ENCODE assay signal across 17 cellular contexts in genomic region chr11:65739022-65739421, GRCh38. TPM values are rescaled to one million over a fixed set of nuclear protein-coding genes. Genes with fewer than 3 reads are reported as not detected.
A peak's percentile ranks its signal among the peaks of the same experiment; 100 is the strongest.
DNase-seq lines count a peak whose midpoint lies in the region; ATAC-seq and TF ChIP-seq lines count a peak whose summit lies in the region.
"Had no signal": no experiment of that assay in that cellular context is flagged by ENCODE, and none has a peak within 500 bp of the region (broad histone marks: within the 10 kb centered on the region; RNA-seq: fewer than 3 reads in every experiment).

No MANE protein-coding gene starts in this region.

- intact Hi-C loops in esophagus muscularis mucosa (cut with DNase I) = no loop called here
- intact Hi-C loops in mucosa of descending colon (cut with DNase I, micrococcal nuclease) = no loop called here
- intact Hi-C loops in activated T-helper 1 cell treated with anti-CD3 and anti-CD28 coated beads, Interleukin-12 subunit alpha, Interleukin-12 subunit beta, Interleukin-2, Interleukin-4 antibody, amounts not matched to agents 30 ng/mL and 10 ng/mL and 1 ng/mL, durations not matched to agents 14 hours and 24 hours and 36 hours (cut with micrococcal nuclease) = no loop called here

- WGBS in esophagus muscularis mucosa = 84% methylated on average over 2 of the region's 2 CpGs

- peaks cover 25% of the 10 kb centered on the region for H3K27me3 Mint-ChIP-seq in activated T-helper 1 cell treated with anti-CD3 and anti-CD28 coated beads, Interleukin-12 subunit alpha, Interleukin-12 subunit beta, Interleukin-2, Interleukin-4 antibody, amounts not matched to agents 30 ng/mL and 10 ng/mL and 1 ng/mL, durations not matched to agents 14 hours and 24 hours and 36 hours (ENCODE audit: insufficient read depth)
- H3K27me3 Mint-ChIP-seq in glutamatergic neuron (ENCODE audit: unreplicated experiment) = no peaks in the 10 kb centered on the region

- H3K9me3 Mint-ChIP-seq in activated T-helper 1 cell treated with anti-CD3 and anti-CD28 coated beads, Interleukin-12 subunit alpha, Interleukin-12 subunit beta, Interleukin-2, Interleukin-4 antibody, amounts not matched to agents 30 ng/mL and 10 ng/mL and 1 ng/mL, durations not matched to agents 14 hours and 24 hours and 36 hours = peaks cover 25% of the 10 kb centered on the region
- peaks cover 6% of the 10 kb centered on the region for H3K9me3 Mint-ChIP-seq in glutamatergic neuron (ENCODE audit: unreplicated experiment)
- H3K9me3 Mint-ChIP-seq: CD4-positive, alpha-beta T cell; CD8-positive, alpha-beta T cell had no signal

- H3K36me3 ChIP-seq in esophagus muscularis mucosa = no peaks in the 10 kb centered on the region
- no peaks in the 10 kb centered on the region for H3K36me3 ChIP-seq in mucosa of descending colon (ENCODE audit: low read depth)
- H3K36me3 ChIP-seq in SJCRH30 = no peaks in the 10 kb centered on the region
- H3K36me3 ChIP-seq: BLaER1 treated with 17β-estradiol and CSF1 and Interleukin-3, amounts not matched to agents 10 nM and 100 nM had no signal

- DNase-seq in esophagus muscularis mucosa (ENCODE audit: extremely low spot score) (peak; percentile 26), mucosa of descending colon (no peak), SJCRH30 (no peak), glutamatergic neuron (no peak)
- no peak for DNase-seq in activated T-helper 1 cell treated with anti-CD3 and anti-CD28 coated beads, Interleukin-12 subunit alpha, Interleukin-12 subunit beta, Interleukin-2, Interleukin-4 antibody, amounts not matched to agents 30 ng/mL and 10 ng/mL and 1 ng/mL, durations not matched to agents 14 hours and 24 hours and 36 hours (ENCODE audit: low spot score)
- DNase-seq: 8988T; ACHN; Caco-2; Calu3; CD4-positive, alpha-beta T cell; CD8-positive, alpha-beta T cell; DMS79 treated with DMSO at 0.1 percent for 48 hours; GF-D8 had no signal

- H3K4me3 ChIP-seq in esophagus muscularis mucosa (no peak overlapping the region), mucosa of descending colon (no peak overlapping the region), SJCRH30 (no peak overlapping the region)
- H3K4me3 ChIP-seq: BLaER1 treated with 17β-estradiol and CSF1 and Interleukin-3, amounts not matched to agents 10 nM and 100 nM had no signal

- no peaks in the 10 kb centered on the region for H3K36me3 Mint-ChIP-seq in activated T-helper 1 cell treated with anti-CD3 and anti-CD28 coated beads, Interleukin-12 subunit alpha, Interleukin-12 subunit beta, Interleukin-2, Interleukin-4 antibody, amounts not matched to agents 30 ng/mL and 10 ng/mL and 1 ng/mL, durations not matched to agents 14 hours and 24 hours and 36 hours (ENCODE audit: low read depth)
- peaks cover 9% of the 10 kb centered on the region for H3K36me3 Mint-ChIP-seq in glutamatergic neuron (ENCODE audit: unreplicated experiment)
- H3K36me3 Mint-ChIP-seq: CD8-positive, alpha-beta T cell had no signal

- no peak for TF ChIP-seq POLR2A in esophagus muscularis mucosa (IDR thresholded peaks at IDR 0.05; ENCODE audit: low read depth)

- H3K9me3 ChIP-seq in esophagus muscularis mucosa = no peaks in the 10 kb centered on the region
- no peaks in the 10 kb centered on the region for H3K9me3 ChIP-seq in mucosa of descending colon
- H3K9me3 ChIP-seq in SJCRH30 (replicated peaks) = peaks cover 21% of the 10 kb centered on the region

- no peaks in the 10 kb centered on the region for H3K4me1 Mint-ChIP-seq in activated T-helper 1 cell treated with anti-CD3 and anti-CD28 coated beads, Interleukin-12 subunit alpha, Interleukin-12 subunit beta, Interleukin-2, Interleukin-4 antibody, amounts not matched to agents 30 ng/mL and 10 ng/mL and 1 ng/mL, durations not matched to agents 14 hours and 24 hours and 36 hours (ENCODE audit: low read depth)
- no peaks in the 10 kb centered on the region for H3K4me1 Mint-ChIP-seq in glutamatergic neuron (ENCODE audit: low read depth, unreplicated experiment)
- H3K4me1 Mint-ChIP-seq: B cell had no signal

- H3K27me3 ChIP-seq in esophagus muscularis mucosa (peaks cover 0 to 14% (median 0%) of the 10 kb centered on the region in 4 donors), SJCRH30 (peaks cover 4% of the 10 kb centered on the region; the same call in 1 of the 2 replicates)
- H3K27me3 ChIP-seq: BLaER1 treated with 17β-estradiol and CSF1 and Interleukin-3, amounts not matched to agents 10 nM and 100 nM had no signal

- H3K27ac Mint-ChIP-seq in activated T-helper 1 cell treated with anti-CD3 and anti-CD28 coated beads, Interleukin-12 subunit alpha, Interleukin-12 subunit beta, Interleukin-2, Interleukin-4 antibody, amounts not matched to agents 30 ng/mL and 10 ng/mL and 1 ng/mL, durations not matched to agents 14 hours and 24 hours and 36 hours = no peak overlapping the region
- H3K27ac Mint-ChIP-seq in glutamatergic neuron (ENCODE audit: unreplicated experiment) = no peak overlapping the region
- H3K27ac Mint-ChIP-seq: B cell; CD4-positive, alpha-beta T cell; CD8-positive, alpha-beta T cell had no signal

- no peak overlapping the region for H3K4me3 Mint-ChIP-seq in activated T-helper 1 cell treated with anti-CD3 and anti-CD28 coated beads, Interleukin-12 subunit alpha, Interleukin-12 subunit beta, Interleukin-2, Interleukin-4 antibody, amounts not matched to agents 30 ng/mL and 10 ng/mL and 1 ng/mL, durations not matched to agents 14 hours and 24 hours and 36 hours
- H3K4me3 Mint-ChIP-seq in glutamatergic neuron (ENCODE audit: unreplicated experiment) = no peak overlapping the region
- H3K4me3 Mint-ChIP-seq: B cell; CD4-positive, alpha-beta T cell; CD8-positive, alpha-beta T cell had no signal

- ATAC-seq in mucosa of descending colon = peak; percentile 82
- ATAC-seq: CD8-positive, alpha-beta T cell had no signal

- H3K27ac ChIP-seq in esophagus muscularis mucosa (replicated peaks in 1 of 4) = no peak overlapping the region
- H3K27ac ChIP-seq in SJCRH30 = no peak overlapping the region
- H3K27ac ChIP-seq: BLaER1 treated with 17β-estradiol and CSF1 and Interleukin-3, amounts not matched to agents 10 nM and 100 nM; C4-2B had no signal

- TF ChIP-seq CTCF in esophagus muscularis mucosa (IDR thresholded peaks at IDR 0.05) (no peak), mucosa of descending colon (IDR thresholded peaks at IDR 0.05) (no peak), glutamatergic neuron (IDR thresholded peaks at IDR 0.05; ENCODE audit: partially characterized antibody, unreplicated experiment) (no peak)

- no peaks in the 10 kb centered on the region for H3K4me1 ChIP-seq in esophagus muscularis mucosa
- peaks cover 5% of the 10 kb centered on the region for H3K4me1 ChIP-seq in mucosa of descending colon (ENCODE audit: low read depth)
- H3K4me1 ChIP-seq in SJCRH30 = no peaks in the 10 kb centered on the region
- H3K4me1 ChIP-seq: BLaER1 treated with 17β-estradiol and CSF1 and Interleukin-3, amounts not matched to agents 10 nM and 100 nM; Caco-2 had no signal

- no peak for TF ChIP-seq EP300 in esophagus muscularis mucosa (IDR thresholded peaks at IDR 0.05)

RNA-seq across cellular contexts. Expression of gene RNASEH2C, which starts 18.4 kb away (rescaled TPM):
- total RNA-seq in esophagus muscularis mucosa = 100 to 1,000 TPM in 1 of 4 donors, 10 to 100 TPM in 3; 72.1 to 137 (median 80.9) TPM
- total RNA-seq in mucosa of descending colon = 10 to 100 TPM; 25.9 to 61.9 (median 28.8) TPM
- total RNA-seq in SJCRH30 (2014; rRNA removed; shearing (Covaris generic)) = 49.3 and 50.9 TPM in 2 replicates
- total RNA-seq in activated T-helper 1 cell treated with anti-CD3 and anti-CD28 coated beads, Interleukin-12 subunit alpha, Interleukin-12 subunit beta, Interleukin-2, Interleukin-4 antibody, amounts not matched to agents 30 ng/mL and 10 ng/mL and 1 ng/mL, durations not matched to agents 14 hours and 24 hours and 36 hours = 87.6 and 89.0 TPM in 2 replicates
- total RNA-seq in glutamatergic neuron (ENCODE audit: unreplicated experiment) = 42.9 TPM

RNA-seq across cellular contexts. Expression of gene KAT5, which starts 27.0 kb away (rescaled TPM):
- 10 to 100 TPM; 66.4 to 77.1 (median 68.3) TPM for total RNA-seq in esophagus muscularis mucosa
- total RNA-seq in mucosa of descending colon = 10 to 100 TPM; 70.9 to 92.0 (median 90.5) TPM
- total RNA-seq in SJCRH30 (2014; rRNA removed; shearing (Covaris generic)) = 30.7 and 34.0 TPM in 2 replicates
- 68.1 and 75.0 TPM in 2 replicates for total RNA-seq in activated T-helper 1 cell treated with anti-CD3 and anti-CD28 coated beads, Interleukin-12 subunit alpha, Interleukin-12 subunit beta, Interleukin-2, Interleukin-4 antibody, amounts not matched to agents 30 ng/mL and 10 ng/mL and 1 ng/mL, durations not matched to agents 14 hours and 24 hours and 36 hours
- 71.3 TPM for total RNA-seq in glutamatergic neuron (ENCODE audit: unreplicated experiment)

RNA-seq across cellular contexts. Expression of gene AP5B1, which starts 41.8 kb away (rescaled TPM):
- 10 to 100 TPM; 15.0 to 28.0 (median 24.2) TPM for total RNA-seq in esophagus muscularis mucosa
- total RNA-seq in mucosa of descending colon = 10 to 100 TPM; 21.2 to 21.8 (median 21.3) TPM
- total RNA-seq in SJCRH30 (2014; rRNA removed; shearing (Covaris generic)) = 1.8 and 2.0 TPM in 2 replicates
- 17.4 and 19.2 TPM in 2 replicates for total RNA-seq in activated T-helper 1 cell treated with anti-CD3 and anti-CD28 coated beads, Interleukin-12 subunit alpha, Interleukin-12 subunit beta, Interleukin-2, Interleukin-4 antibody, amounts not matched to agents 30 ng/mL and 10 ng/mL and 1 ng/mL, durations not matched to agents 14 hours and 24 hours and 36 hours
- total RNA-seq in glutamatergic neuron (ENCODE audit: unreplicated experiment) = 13.2 TPM

RNA-seq across cellular contexts. Expression of gene OVOL1, which starts 47.8 kb away (rescaled TPM):
- total RNA-seq in esophagus muscularis mucosa = not detected
- 10 to 100 TPM; 16.5 to 48.6 (median 34.3) TPM for total RNA-seq in mucosa of descending colon
- total RNA-seq in SJCRH30 (2014; rRNA removed; shearing (Covaris generic)) = not detected in 2 replicates
- 0.10 and 0.36 TPM in 2 replicates for total RNA-seq in activated T-helper 1 cell treated with anti-CD3 and anti-CD28 coated beads, Interleukin-12 subunit alpha, Interleukin-12 subunit beta, Interleukin-2, Interleukin-4 antibody, amounts not matched to agents 30 ng/mL and 10 ng/mL and 1 ng/mL, durations not matched to agents 14 hours and 24 hours and 36 hours
- not detected for total RNA-seq in glutamatergic neuron (ENCODE audit: unreplicated experiment)
- total RNA-seq: A673 had no signal
